ENCODE assay signal across 8 cellular contexts in genomic region chr16:1871974-1872635, GRCh38. TPM values are rescaled to one million over a fixed set of nuclear protein-coding genes. Genes with fewer than 3 reads are reported as not detected.
DNase-seq lines count a peak whose midpoint lies in the region; ATAC-seq and TF ChIP-seq lines count a peak whose summit lies in the region.

MEIOB (minus strand) TSS chr16:1872164; CDS start chr16:1868175, 3,989 bp downstream.

- H3K4me1 Mint-ChIP-seq in neural crest cell: no peaks in the 10 kb centered on the region

- ATAC-seq in GM19035 (IDR thresholded peaks at IDR 0.05; ENCODE audit: unreplicated experiment): no peak

- H3K27me3 ChIP-seq in dorsolateral prefrontal cortex: peaks cover 0 to 40% (median 15%) of the 10 kb centered on the region in 45 donors

- no peaks in the 10 kb centered on the region for H3K36me3 Mint-ChIP-seq in neural crest cell (ENCODE audit: low read depth)

- H3K27ac Mint-ChIP-seq in neural crest cell (ENCODE audit: unreplicated experiment): no peak within 1 kb of the TSS

- H3K4me3 ChIP-seq in dorsolateral prefrontal cortex: peak within 1 kb of the TSS in 41 of 59 donors; percentile 1 to 54 (median 32)

- TF ChIP-seq CTCF in GM20000 (IDR thresholded peaks at IDR 0.05; ENCODE audit: extremely low read depth, missing control alignments) (no peak), dorsolateral prefrontal cortex (IDR thresholded peaks at IDR 0.05 in 54 of 56, conservative IDR thresholded peaks at IDR 0.05 in 2 of 56; ENCODE audit: low read depth in 1 of 56, partially characterized antibody in 56 of 56) (no peak), neural crest cell (conservative IDR thresholded peaks at IDR 0.05) (no peak)

- H3K27ac ChIP-seq in dorsolateral prefrontal cortex: no peak within 1 kb of the TSS

- DNase-seq in GM20000 (ENCODE audit: low spot score): peak; percentile 38
- DNase-seq in activated CD4-positive, CD25-positive, alpha-beta regulatory T cell treated with anti-CD3 and anti-CD28 coated beads, Interleukin-2, amount 50 U/mL, for 72 hours: peak; percentile 54
- peak in 1 of 10 donors; percentile 40 for DNase-seq in dorsolateral prefrontal cortex
- peak; percentile 26 for DNase-seq in neural crest cell (ENCODE audit: low read depth, low spot score)
- DNase-seq in middle frontal gyrus (ENCODE audit: extremely low spot score, low spot score): no peak
- DNase-seq in DMS 273 (lab: John Stamatoyannopoulos, UW; ENCODE audit: unreplicated experiment): no peak
- DNase-seq in globus pallidus (ENCODE audit: low spot score): no peak

- peaks cover 63% of the 10 kb centered on the region for H3K27me3 Mint-ChIP-seq in neural crest cell (ENCODE audit: low read depth)

- no peak within 1 kb of the TSS for H3K4me3 Mint-ChIP-seq in neural crest cell

- H3K9me3 Mint-ChIP-seq in neural crest cell: no peaks in the 10 kb centered on the region

- intact Hi-C loops in dorsolateral prefrontal cortex (cut with DNase I): no loop called here

RNA-seq across cellular contexts. Expression of gene MEIOB, which starts in this region (rescaled TPM):
- 1 to 10 TPM in 17 of 120 experiments, under 1 TPM in 37, not detected in 66; 0.25 to 2.3 (median 0.82) TPM for total RNA-seq in dorsolateral prefrontal cortex
- total RNA-seq in neural crest cell: not detected in 2 replicates

Comparison
In these comparisons a context has a peak if more than half of its experiments do, and no peak if none do; other contexts are left out.
1. Peak in DNase-seq in neural crest cell; RNA of the gene not detected or under 1 TPM.
2. DNase-seq: peak in GM20000 (single experiment) and activated CD4-positive, CD25-positive, alpha-beta regulatory T cell treated with anti-CD3 and anti-CD28 coated beads, Interleukin-2, amount 50 U/mL, for 72 hours (single experiment); none in middle frontal gyrus (single experiment), DMS 273 (single experiment) and globus pallidus (single experiment).